ENCODE assay signal across 17 cellular contexts in the genomic region with DNA sequence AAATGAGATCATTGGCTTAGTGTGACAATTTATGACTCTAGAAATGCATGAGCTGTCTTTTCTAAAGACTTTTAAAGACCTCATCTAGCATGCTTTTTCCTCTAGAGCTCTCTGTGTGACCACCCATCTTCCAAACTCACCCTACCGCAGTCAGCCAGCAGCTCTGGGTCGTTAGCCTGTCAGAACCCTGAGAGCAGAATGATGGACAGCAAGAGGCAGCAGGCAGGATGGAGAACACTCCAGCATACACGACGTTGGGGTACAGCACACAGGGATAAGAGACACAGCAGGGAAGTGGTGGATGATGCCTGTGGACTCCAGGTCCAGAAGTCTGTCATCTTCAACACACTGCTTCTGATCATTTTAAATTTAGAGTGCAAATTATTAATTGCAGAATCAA. TPM values are rescaled to one million over a fixed set of nuclear protein-coding genes. Genes with fewer than 3 reads are reported as not detected.
DNase-seq lines count a peak whose midpoint lies in the region; ATAC-seq, FAIRE-seq and TF ChIP-seq lines count a peak whose summit lies in the region.
"Had no signal": no experiment of that assay in that cellular context is flagged by ENCODE, and none has a peak within 500 bp of the region (broad histone marks: within the 10 kb centered on the region; RNA-seq: fewer than 3 reads in every experiment).

No MANE protein-coding gene starts in this region.

- no peaks in the 10 kb centered on the region for H3K27me3 Mint-ChIP-seq in WTC11 (ENCODE audit: low read depth)
- H3K27me3 Mint-ChIP-seq: CD4-positive, alpha-beta memory T cell had no signal

- no peaks in the 10 kb centered on the region for H3K9me3 Mint-ChIP-seq in WTC11

- no peak for DNase-seq in H54 (ENCODE audit: insufficient read length, low spot score)
- DNase-seq in WTC11 (ENCODE audit: low spot score), result no peak
- DNase-seq in iPS-NIHi7 (ENCODE audit: extremely low spot score), result peak; percentile 13
- no peak for DNase-seq in NCI-H446 treated with DMSO at 0.1 percent for 48 hours (lab: John Stamatoyannopoulos, UW)
- DNase-seq in activated CD4-positive, alpha-beta T cell treated with anti-CD3 and anti-CD28 coated beads, Interleukin-2, amount 50 U/mL, for 1 hour, result no peak
- DNase-seq in GF-D8 (lab: John Stamatoyannopoulos, UW), result no peak
- DNase-seq: BE2C; CD4-positive, alpha-beta memory T cell; DMS79; H7 had no signal

- POLR2A ChIA-PET in WTC11 (lab: Charles Lee), result no interaction called here

- FAIRE-seq in H54 (lab: Jason Lieb, UNC), result peak; percentile 33
- FAIRE-seq: A204.1, GM12891, GM19239, HepG2, HTR-8/SVneo had no signal

- no peak for TF ChIP-seq POLR2A in H54 (IDR thresholded peaks at IDR 0.05; ENCODE audit: low read depth, low read length)

- H3K4me1 Mint-ChIP-seq in WTC11, result peaks cover 7% of the 10 kb centered on the region
- H3K4me1 Mint-ChIP-seq: CD4-positive, alpha-beta memory T cell had no signal

- H3K4me3 Mint-ChIP-seq in WTC11, result no peak overlapping the region
- H3K4me3 Mint-ChIP-seq: CD4-positive, alpha-beta memory T cell had no signal

- no peaks in the 10 kb centered on the region for H3K36me3 Mint-ChIP-seq in WTC11
- H3K36me3 Mint-ChIP-seq: CD4-positive, alpha-beta memory T cell had no signal

- CTCF ChIA-PET in WTC11 (lab: Charles Lee), result no interaction called here

- no peak for TF ChIP-seq CTCF in WTC11 (IDR thresholded peaks at IDR 0.05)

- ATAC-seq in WTC11 (peak; percentile 67), GM19023 (IDR thresholded peaks at IDR 0.05; ENCODE audit: unreplicated experiment) (no peak)
- ATAC-seq: HepG2 had no signal

- no peak overlapping the region for H3K27ac Mint-ChIP-seq in WTC11

TF ChIP-seq in WTC11, 78 proteins besides CTCF, POLR2A, EP300 and RAD21:
- TF ChIP-seq ESRRA (CRISPR knock-in tag; IDR thresholded peaks at IDR 0.05; ENCODE audit: borderline replicate concordance), result no peak
- TF ChIP-seq, protein P1, sequence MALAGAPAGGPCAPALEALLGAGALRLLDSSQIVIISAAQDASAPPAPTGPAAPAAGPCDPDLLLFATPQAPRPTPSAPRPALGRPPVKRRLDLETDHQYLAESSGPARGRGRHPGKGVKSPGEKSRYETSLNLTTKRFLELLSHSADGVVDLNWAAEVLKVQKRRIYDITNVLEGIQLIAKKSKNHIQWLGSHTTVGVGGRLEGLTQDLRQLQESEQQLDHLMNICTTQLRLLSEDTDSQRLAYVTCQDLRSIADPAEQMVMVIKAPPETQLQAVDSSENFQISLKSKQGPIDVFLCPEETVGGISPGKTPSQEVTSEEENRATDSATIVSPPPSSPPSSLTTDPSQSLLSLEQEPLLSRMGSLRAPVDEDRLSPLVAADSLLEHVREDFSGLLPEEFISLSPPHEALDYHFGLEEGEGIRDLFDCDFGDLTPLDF (CRISPR knock-in tag; IDR thresholded peaks at IDR 0.05), result no peak
- TF ChIP-seq OVOL2 (CRISPR knock-in tag; IDR thresholded peaks at IDR 0.05; ENCODE audit: borderline replicate concordance), result no peak
- TF ChIP-seq, protein P2, sequence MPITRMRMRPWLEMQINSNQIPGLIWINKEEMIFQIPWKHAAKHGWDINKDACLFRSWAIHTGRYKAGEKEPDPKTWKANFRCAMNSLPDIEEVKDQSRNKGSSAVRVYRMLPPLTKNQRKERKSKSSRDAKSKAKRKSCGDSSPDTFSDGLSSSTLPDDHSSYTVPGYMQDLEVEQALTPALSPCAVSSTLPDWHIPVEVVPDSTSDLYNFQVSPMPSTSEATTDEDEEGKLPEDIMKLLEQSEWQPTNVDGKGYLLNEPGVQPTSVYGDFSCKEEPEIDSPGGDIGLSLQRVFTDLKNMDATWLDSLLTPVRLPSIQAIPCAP (CRISPR knock-in tag; IDR thresholded peaks at IDR 0.05), result no peak
- no peak for TF ChIP-seq SMAD4 (CRISPR knock-in tag; IDR thresholded peaks at IDR 0.05)
- TF ChIP-seq NFYB (CRISPR knock-in tag; conservative IDR thresholded peaks at IDR 0.05; ENCODE audit: low read depth), result no peak
- TF ChIP-seq, protein P3, sequence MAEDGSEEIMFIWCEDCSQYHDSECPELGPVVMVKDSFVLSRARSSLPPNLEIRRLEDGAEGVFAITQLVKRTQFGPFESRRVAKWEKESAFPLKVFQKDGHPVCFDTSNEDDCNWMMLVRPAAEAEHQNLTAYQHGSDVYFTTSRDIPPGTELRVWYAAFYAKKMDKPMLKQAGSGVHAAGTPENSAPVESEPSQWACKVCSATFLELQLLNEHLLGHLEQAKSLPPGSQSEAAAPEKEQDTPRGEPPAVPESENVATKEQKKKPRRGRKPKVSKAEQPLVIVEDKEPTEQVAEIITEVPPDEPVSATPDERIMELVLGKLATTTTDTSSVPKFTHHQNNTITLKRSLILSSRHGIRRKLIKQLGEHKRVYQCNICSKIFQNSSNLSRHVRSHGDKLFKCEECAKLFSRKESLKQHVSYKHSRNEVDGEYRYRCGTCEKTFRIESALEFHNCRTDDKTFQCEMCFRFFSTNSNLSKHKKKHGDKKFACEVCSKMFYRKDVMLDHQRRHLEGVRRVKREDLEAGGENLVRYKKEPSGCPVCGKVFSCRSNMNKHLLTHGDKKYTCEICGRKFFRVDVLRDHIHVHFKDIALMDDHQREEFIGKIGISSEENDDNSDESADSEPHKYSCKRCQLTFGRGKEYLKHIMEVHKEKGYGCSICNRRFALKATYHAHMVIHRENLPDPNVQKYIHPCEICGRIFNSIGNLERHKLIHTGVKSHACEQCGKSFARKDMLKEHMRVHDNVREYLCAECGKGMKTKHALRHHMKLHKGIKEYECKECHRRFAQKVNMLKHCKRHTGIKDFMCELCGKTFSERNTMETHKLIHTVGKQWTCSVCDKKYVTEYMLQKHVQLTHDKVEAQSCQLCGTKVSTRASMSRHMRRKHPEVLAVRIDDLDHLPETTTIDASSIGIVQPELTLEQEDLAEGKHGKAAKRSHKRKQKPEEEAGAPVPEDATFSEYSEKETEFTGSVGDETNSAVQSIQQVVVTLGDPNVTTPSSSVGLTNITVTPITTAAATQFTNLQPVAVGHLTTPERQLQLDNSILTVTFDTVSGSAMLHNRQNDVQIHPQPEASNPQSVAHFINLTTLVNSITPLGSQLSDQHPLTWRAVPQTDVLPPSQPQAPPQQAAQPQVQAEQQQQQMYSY (CRISPR knock-in tag; IDR thresholded peaks at IDR 0.05), result no peak
- TF ChIP-seq FOXJ3 (CRISPR knock-in tag; IDR thresholded peaks at IDR 0.05; ENCODE audit: borderline replicate concordance), result no peak
- no peak for TF ChIP-seq GABPB1 (CRISPR knock-in tag; IDR thresholded peaks at IDR 0.05)
- no peak for TF ChIP-seq SP1 (CRISPR knock-in tag; conservative IDR thresholded peaks at IDR 0.05)

RNA-seq across cellular contexts. Expression of a gene that starts 45.1 kb away (rescaled TPM):
- total RNA-seq in WTC11 (2021), result 0.15 TPM in 1 of 3 replicates, not detected in the others
- total RNA-seq: CD4-positive, alpha-beta memory T cell; G401; HepG2 had no signal
